Comparison of ENCODE assay signal across 13 cellular contexts in genomic region chr17:43015579-43015978, GRCh38. TPM values are rescaled to one million over a fixed set of nuclear protein-coding genes. Genes with fewer than 3 reads are reported as not detected.
DNase-seq lines count a peak whose midpoint lies in the region; ATAC-seq and TF ChIP-seq lines count a peak whose summit lies in the region.
"Had no signal": no experiment of that assay in that cellular context is flagged by ENCODE, and none has a peak within 500 bp of the region (broad histone marks: within the 10 kb centered on the region; RNA-seq: fewer than 3 reads in every experiment).

No MANE protein-coding gene starts in this region.

- DNase-seq in activated CD4-positive, alpha-beta memory T cell treated with anti-CD3 and anti-CD28 coated beads for 36 hours, result no peak
- no peak for DNase-seq in activated CD4-positive, alpha-beta memory T cell treated with anti-CD3 and anti-CD28 coated beads, Interleukin-2, amount 10 ng/mL, durations not matched to agents 7 days and 5 days
- DNase-seq in fibroblast of the aortic adventitia (ENCODE audit: low read depth) (peak; percentile 30), nephron progenitor cell (no peak), upper lobe of right lung (no peak), NCI-H510A (lab: John Stamatoyannopoulos, UW) (no peak)
- DNase-seq in activated CD4-positive, alpha-beta T cell treated with anti-CD3 and anti-CD28 coated beads for 36 hours, result no peak
- DNase-seq: 8988T; activated T-cell treated with anti-CD3 and anti-CD28 coated beads, Interleukin-2, amount 50 U/mL, for 1 hour; DMS79; NCI-H187 treated with DMSO at 0.1 percent for 48 hours; PC-3 had no signal

- CTCF ChIA-PET in activated CD4-positive, alpha-beta memory T cell treated with anti-CD3 and anti-CD28 coated beads for 36 hours (lab: Charles Lee), result interaction anchor here (0.6 to 1.1 kb wide), 2 partner anchors 9 to 1353 kb away, joined by 3 to 4 read pairs; partner anchors contain the start of gene IFI35
- CTCF ChIA-PET in activated CD4-positive, alpha-beta memory T cell treated with anti-CD3 and anti-CD28 coated beads, Interleukin-2, amount 10 ng/mL, durations not matched to agents 7 days and 5 days (lab: Charles Lee), result interaction anchor here (0.6 kb wide), 1 partner anchor 17 kb away, joined by 3 read pairs; the partner anchor contains the start of gene RPL27
- CTCF ChIA-PET in activated CD4-positive, alpha-beta T cell treated with anti-CD3 and anti-CD28 coated beads for 36 hours (lab: Charles Lee), result no interaction called here

- peaks cover 21% of the 10 kb centered on the region for H3K4me1 Mint-ChIP-seq in activated CD4-positive, alpha-beta memory T cell treated with anti-CD3 and anti-CD28 coated beads for 36 hours (ENCODE audit: low read depth)
- H3K4me1 Mint-ChIP-seq in activated CD4-positive, alpha-beta memory T cell treated with anti-CD3 and anti-CD28 coated beads, Interleukin-2, amount 10 ng/mL, durations not matched to agents 7 days and 5 days, result peaks cover 30% of the 10 kb centered on the region
- H3K4me1 Mint-ChIP-seq in nephron progenitor cell, result peaks cover 73% of the 10 kb centered on the region
- peaks cover 22% of the 10 kb centered on the region for H3K4me1 Mint-ChIP-seq in activated CD4-positive, alpha-beta T cell treated with anti-CD3 and anti-CD28 coated beads for 36 hours

- TF ChIP-seq CTCF in fibroblast of the aortic adventitia (IDR thresholded peaks at IDR 0.05; ENCODE audit: insufficient read depth, low read length), result no peak
- TF ChIP-seq CTCF in nephron progenitor cell (IDR thresholded peaks at IDR 0.05), result no peak
- TF ChIP-seq CTCF in upper lobe of right lung (IDR thresholded peaks at IDR 0.05), result no peak

- H3K9me3 Mint-ChIP-seq in activated CD4-positive, alpha-beta memory T cell treated with anti-CD3 and anti-CD28 coated beads for 36 hours, result no peaks in the 10 kb centered on the region
- H3K9me3 Mint-ChIP-seq in activated CD4-positive, alpha-beta memory T cell treated with anti-CD3 and anti-CD28 coated beads, Interleukin-2, amount 10 ng/mL, durations not matched to agents 7 days and 5 days, result no peaks in the 10 kb centered on the region
- no peaks in the 10 kb centered on the region for H3K9me3 Mint-ChIP-seq in nephron progenitor cell
- no peaks in the 10 kb centered on the region for H3K9me3 Mint-ChIP-seq in activated CD4-positive, alpha-beta T cell treated with anti-CD3 and anti-CD28 coated beads for 36 hours (ENCODE audit: low read depth)

- H3K27me3 ChIP-seq in upper lobe of right lung, result no peaks in the 10 kb centered on the region

- H3K4me3 Mint-ChIP-seq in activated CD4-positive, alpha-beta memory T cell treated with anti-CD3 and anti-CD28 coated beads for 36 hours, result no peak overlapping the region
- no peak overlapping the region for H3K4me3 Mint-ChIP-seq in activated CD4-positive, alpha-beta memory T cell treated with anti-CD3 and anti-CD28 coated beads, Interleukin-2, amount 10 ng/mL, durations not matched to agents 7 days and 5 days
- H3K4me3 Mint-ChIP-seq in nephron progenitor cell, result peak overlapping the region; percentile 9
- H3K4me3 Mint-ChIP-seq in activated CD4-positive, alpha-beta T cell treated with anti-CD3 and anti-CD28 coated beads for 36 hours, result no peak overlapping the region

- peak overlapping the region; percentile 56 for H3K27ac Mint-ChIP-seq in activated CD4-positive, alpha-beta memory T cell treated with anti-CD3 and anti-CD28 coated beads for 36 hours
- no peak overlapping the region for H3K27ac Mint-ChIP-seq in activated CD4-positive, alpha-beta memory T cell treated with anti-CD3 and anti-CD28 coated beads, Interleukin-2, amount 10 ng/mL, durations not matched to agents 7 days and 5 days
- H3K27ac Mint-ChIP-seq in nephron progenitor cell, result peak overlapping the region; percentile 80
- no peak overlapping the region for H3K27ac Mint-ChIP-seq in activated CD4-positive, alpha-beta T cell treated with anti-CD3 and anti-CD28 coated beads for 36 hours

- ATAC-seq in upper lobe of right lung, result peak; percentile 61
- ATAC-seq in GM18505 (IDR thresholded peaks at IDR 0.05; ENCODE audit: unreplicated experiment), result no peak
- ATAC-seq in activated CD4-positive, alpha-beta T cell treated with anti-CD3 and anti-CD28 coated beads for 36 hours, result no peak
- ATAC-seq: PC-3 had no signal

- peak overlapping the region; percentile 65 for H3K27ac ChIP-seq in upper lobe of right lung

- intact Hi-C loops in activated CD4-positive, alpha-beta memory T cell treated with anti-CD3 and anti-CD28 coated beads for 36 hours (cut with micrococcal nuclease), result no loop called here
- intact Hi-C loops in upper lobe of right lung (cut with DNase I), result no loop called here
- intact Hi-C loops in activated CD4-positive, alpha-beta T cell treated with anti-CD3 and anti-CD28 coated beads for 36 hours (cut with DNase I, micrococcal nuclease), result no loop called here

- H3K36me3 ChIP-seq in upper lobe of right lung, result peaks cover 64% of the 10 kb centered on the region

- H3K9me3 ChIP-seq in upper lobe of right lung, result no peaks in the 10 kb centered on the region

- H3K27me3 Mint-ChIP-seq in activated CD4-positive, alpha-beta memory T cell treated with anti-CD3 and anti-CD28 coated beads for 36 hours, result no peaks in the 10 kb centered on the region
- H3K27me3 Mint-ChIP-seq in activated CD4-positive, alpha-beta memory T cell treated with anti-CD3 and anti-CD28 coated beads, Interleukin-2, amount 10 ng/mL, durations not matched to agents 7 days and 5 days, result peaks cover 3% of the 10 kb centered on the region
- H3K27me3 Mint-ChIP-seq in nephron progenitor cell (ENCODE audit: low read depth, poor library complexity), result peaks cover 2% of the 10 kb centered on the region
- no peaks in the 10 kb centered on the region for H3K27me3 Mint-ChIP-seq in activated CD4-positive, alpha-beta T cell treated with anti-CD3 and anti-CD28 coated beads for 36 hours

- TF ChIP-seq POLR2A in GM18505 (IDR thresholded peaks at IDR 0.05; ENCODE audit: borderline replicate concordance, extremely low read depth, insufficient read depth, insufficient read length), result no peak

- H3K4me1 ChIP-seq in upper lobe of right lung, result peaks cover 44% of the 10 kb centered on the region

- POLR2A ChIA-PET in activated CD4-positive, alpha-beta memory T cell treated with anti-CD3 and anti-CD28 coated beads for 36 hours (lab: Charles Lee), result interaction anchor here (0.7 kb wide), 1 partner anchor 62 kb away, joined by 3 read pairs; no protein-coding TSS in a partner anchor
- POLR2A ChIA-PET in activated CD4-positive, alpha-beta memory T cell treated with anti-CD3 and anti-CD28 coated beads, Interleukin-2, amount 10 ng/mL, durations not matched to agents 7 days and 5 days (lab: Charles Lee), result interaction anchor here (1.6 to 2.1 kb wide), 2 partner anchors 9 to 18 kb away, joined by 4 to 5 read pairs; partner anchors contain the start of gene IFI35
- POLR2A ChIA-PET in activated CD4-positive, alpha-beta T cell treated with anti-CD3 and anti-CD28 coated beads for 36 hours (lab: Charles Lee), result no interaction called here

- H3K36me3 Mint-ChIP-seq in activated CD4-positive, alpha-beta memory T cell treated with anti-CD3 and anti-CD28 coated beads for 36 hours, result peaks cover 14% of the 10 kb centered on the region
- peaks cover 42% of the 10 kb centered on the region for H3K36me3 Mint-ChIP-seq in activated CD4-positive, alpha-beta memory T cell treated with anti-CD3 and anti-CD28 coated beads, Interleukin-2, amount 10 ng/mL, durations not matched to agents 7 days and 5 days (ENCODE audit: low read depth)
- peaks cover 15% of the 10 kb centered on the region for H3K36me3 Mint-ChIP-seq in nephron progenitor cell (ENCODE audit: low read depth)
- H3K36me3 Mint-ChIP-seq in activated CD4-positive, alpha-beta T cell treated with anti-CD3 and anti-CD28 coated beads for 36 hours (ENCODE audit: low read depth), result peaks cover 20% of the 10 kb centered on the region

- H3K4me3 ChIP-seq in fibroblast of the aortic adventitia (ENCODE audit: low read depth, low read length) (no peak overlapping the region), upper lobe of right lung (no peak overlapping the region)

RNA-seq across cellular contexts. Expression of gene VAT1, which starts 6.6 kb away (rescaled TPM):
- total RNA-seq in activated CD4-positive, alpha-beta memory T cell treated with anti-CD3 and anti-CD28 coated beads for 36 hours, result 10 to 100 TPM; 45.3 to 49.6 TPM
- 10 to 100 TPM; 15.0 to 16.6 TPM for total RNA-seq in activated CD4-positive, alpha-beta memory T cell treated with anti-CD3 and anti-CD28 coated beads, Interleukin-2, amount 10 ng/mL, durations not matched to agents 7 days and 5 days
- total RNA-seq in fibroblast of the aortic adventitia (ENCODE audit: low replicate concordance), result 435 and 461 TPM in 2 replicates
- total RNA-seq in upper lobe of right lung, result 267 TPM
- total RNA-seq in activated CD4-positive, alpha-beta T cell treated with anti-CD3 and anti-CD28 coated beads for 36 hours, result 10 to 100 TPM; 26.1 to 35.0 TPM

RNA-seq across cellular contexts. Expression of gene IFI35, which starts 9.0 kb away (rescaled TPM):
- 10 to 100 TPM; 66.0 to 68.6 TPM for total RNA-seq in activated CD4-positive, alpha-beta memory T cell treated with anti-CD3 and anti-CD28 coated beads for 36 hours
- total RNA-seq in activated CD4-positive, alpha-beta memory T cell treated with anti-CD3 and anti-CD28 coated beads, Interleukin-2, amount 10 ng/mL, durations not matched to agents 7 days and 5 days, result 100 to 1,000 TPM; 149 to 154 TPM
- total RNA-seq in fibroblast of the aortic adventitia (ENCODE audit: low replicate concordance) (34.7 and 43.0 TPM in 2 replicates), upper lobe of right lung (47.7 TPM)
- 10 to 100 TPM; 65.3 to 68.1 TPM for total RNA-seq in activated CD4-positive, alpha-beta T cell treated with anti-CD3 and anti-CD28 coated beads for 36 hours

RNA-seq across cellular contexts. Expression of gene RND2, which starts 9.5 kb away (rescaled TPM):
- under 1 TPM in 1 of 2 experiments, not detected in 1; 0.07 TPM for total RNA-seq in activated CD4-positive, alpha-beta memory T cell treated with anti-CD3 and anti-CD28 coated beads for 36 hours
- not detected for total RNA-seq in activated CD4-positive, alpha-beta memory T cell treated with anti-CD3 and anti-CD28 coated beads, Interleukin-2, amount 10 ng/mL, durations not matched to agents 7 days and 5 days
- total RNA-seq in fibroblast of the aortic adventitia (ENCODE audit: low replicate concordance), result 0.45 and 0.98 TPM in 2 replicates
- 0.78 TPM for total RNA-seq in upper lobe of right lung
- under 1 TPM; 0.05 to 0.16 TPM for total RNA-seq in activated CD4-positive, alpha-beta T cell treated with anti-CD3 and anti-CD28 coated beads for 36 hours

RNA-seq across cellular contexts. Expression of gene RPL27, which starts 17.4 kb away (rescaled TPM):
- 1,000 to 10,000 TPM; 1,552 to 1,589 TPM for total RNA-seq in activated CD4-positive, alpha-beta memory T cell treated with anti-CD3 and anti-CD28 coated beads for 36 hours
- total RNA-seq in activated CD4-positive, alpha-beta memory T cell treated with anti-CD3 and anti-CD28 coated beads, Interleukin-2, amount 10 ng/mL, durations not matched to agents 7 days and 5 days, result 100 to 1,000 TPM; 880 to 892 TPM
- 336 and 1,876 TPM in 2 replicates for total RNA-seq in fibroblast of the aortic adventitia (ENCODE audit: low replicate concordance)
- 752 TPM for total RNA-seq in upper lobe of right lung
- 1,000 to 10,000 TPM; 1,703 to 2,161 TPM for total RNA-seq in activated CD4-positive, alpha-beta T cell treated with anti-CD3 and anti-CD28 coated beads for 36 hours

RNA-seq across cellular contexts. Expression of gene RUNDC1, which starts 35.2 kb away (rescaled TPM):
- 10 to 100 TPM in 1 of 2 experiments, 1 to 10 TPM in 1; 10.0 to 11.5 TPM for total RNA-seq in activated CD4-positive, alpha-beta memory T cell treated with anti-CD3 and anti-CD28 coated beads for 36 hours
- 10 to 100 TPM; 17.1 to 17.3 TPM for total RNA-seq in activated CD4-positive, alpha-beta memory T cell treated with anti-CD3 and anti-CD28 coated beads, Interleukin-2, amount 10 ng/mL, durations not matched to agents 7 days and 5 days
- 7.7 and 12.1 TPM in 2 replicates for total RNA-seq in fibroblast of the aortic adventitia (ENCODE audit: low replicate concordance)
- 14.4 TPM for total RNA-seq in upper lobe of right lung
- total RNA-seq in activated CD4-positive, alpha-beta T cell treated with anti-CD3 and anti-CD28 coated beads for 36 hours, result 10 to 100 TPM; 12.3 to 12.5 TPM

Comparison
In these comparisons a context has a peak if more than half of its experiments do, and no peak if none do; other contexts are left out.
1. H3K27ac Mint-ChIP-seq: peak in activated CD4-positive, alpha-beta memory T cell treated with anti-CD3 and anti-CD28 coated beads for 36 hours (single experiment) and nephron progenitor cell (single experiment); none in activated CD4-positive, alpha-beta memory T cell treated with anti-CD3 and anti-CD28 coated beads, Interleukin-2, amount 10 ng/mL, durations not matched to agents 7 days and 5 days (single experiment) and activated CD4-positive, alpha-beta T cell treated with anti-CD3 and anti-CD28 coated beads for 36 hours (single experiment).